ENCODE assay signal across 8 cellular contexts in genomic region chr1:220300442-220301121, GRCh38. TPM values are rescaled to one million over a fixed set of nuclear protein-coding genes. Genes with fewer than 3 reads are reported as not detected.
DNase-seq lines count a peak whose midpoint lies in the region; ATAC-seq and TF ChIP-seq lines count a peak whose summit lies in the region.

No MANE protein-coding gene starts in this region.

- H3K4me3 ChIP-seq in fibroblast of pulmonary artery (replicated peaks; ENCODE audit: low read depth, low read length), result peak overlapping the region; percentile 26

- TF ChIP-seq CTCF in fibroblast of pulmonary artery (IDR thresholded peaks at IDR 0.05; ENCODE audit: low read length, missing control alignments), result no peak

- ATAC-seq in activated naive CD4-positive, alpha-beta T cell treated with anti-CD3 and anti-CD28 coated beads, Interleukin-2, amount 50 U/mL, for 72 hours, result no peak
- ATAC-seq in HG03354 (IDR thresholded peaks at IDR 0.05; ENCODE audit: poor library complexity, severe bottlenecking, unreplicated experiment) (no peak), HG03469 (IDR thresholded peaks at IDR 0.05; ENCODE audit: unreplicated experiment) (no peak), HG02588 (IDR thresholded peaks at IDR 0.05; ENCODE audit: unreplicated experiment) (no peak)

- no peak overlapping the region for H3K27ac Mint-ChIP-seq in activated naive CD4-positive, alpha-beta T cell treated with anti-CD3 and anti-CD28 coated beads, Interleukin-2, amount 50 U/mL, for 72 hours

- DNase-seq in GM04503 (ENCODE audit: low read depth), result peak; percentile 61
- peak; percentile 50 for DNase-seq in SHP77 treated with DMSO at 0.1 percent for 48 hours (lab: John Stamatoyannopoulos, UW)
- peak; percentile 98 for DNase-seq in fibroblast of pulmonary artery (ENCODE audit: low read depth)
- peak in 41 of 56 donors; percentile 2 to 82 (median 37) for DNase-seq in nucleus accumbens (lab: John Stamatoyannopoulos, UW)
- no peak for DNase-seq in activated naive CD4-positive, alpha-beta T cell treated with anti-CD3 and anti-CD28 coated beads, Interleukin-2, amount 50 U/mL, for 72 hours (ENCODE audit: low spot score in 2 of 2)

- no peaks in the 10 kb centered on the region for H3K9me3 Mint-ChIP-seq in activated naive CD4-positive, alpha-beta T cell treated with anti-CD3 and anti-CD28 coated beads, Interleukin-2, amount 50 U/mL, for 72 hours

- no peaks in the 10 kb centered on the region for H3K36me3 Mint-ChIP-seq in activated naive CD4-positive, alpha-beta T cell treated with anti-CD3 and anti-CD28 coated beads, Interleukin-2, amount 50 U/mL, for 72 hours

RNA-seq across cellular contexts. Expression of gene RAB3GAP2, which starts 28.3 kb away (rescaled TPM):
- 10 to 100 TPM; 43.2 to 51.5 TPM for total RNA-seq in activated naive CD4-positive, alpha-beta T cell treated with anti-CD3 and anti-CD28 coated beads, Interleukin-2, amount 50 U/mL, for 72 hours

Comparison
In these comparisons a context has a peak if more than half of its experiments do, and no peak if none do; other contexts are left out.
1. DNase-seq: peak in GM04503 (single experiment), SHP77 treated with DMSO at 0.1 percent for 48 hours (single experiment), fibroblast of pulmonary artery (single experiment) and nucleus accumbens (41 of 56); none in activated naive CD4-positive, alpha-beta T cell treated with anti-CD3 and anti-CD28 coated beads, Interleukin-2, amount 50 U/mL, for 72 hours (0 of 2).